Comparison of ENCODE assay signal across 17 cellular contexts in the genomic region with DNA sequence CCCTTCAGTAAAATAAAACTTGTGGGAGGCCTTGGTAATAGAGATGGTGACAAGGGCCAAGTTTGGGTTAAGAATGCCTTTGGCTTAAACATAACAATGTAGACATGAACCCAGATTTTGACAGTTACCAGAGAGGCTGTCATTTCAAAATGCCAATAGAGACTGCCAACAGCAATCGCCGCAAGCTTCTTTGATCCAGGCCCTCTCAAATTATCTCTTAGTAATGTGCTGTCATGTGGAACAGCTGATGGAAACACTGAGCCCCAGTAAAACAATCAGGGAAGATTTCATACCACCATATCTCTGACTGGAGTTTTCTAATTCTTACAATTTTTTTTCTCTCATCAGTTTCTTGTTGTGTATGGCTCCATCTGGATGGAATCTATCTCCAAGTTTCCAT.
DNase-seq lines count a peak whose midpoint lies in the region; ATAC-seq and TF ChIP-seq lines count a peak whose summit lies in the region.
"Had no signal": no experiment of that assay in that cellular context is flagged by ENCODE, and none has a peak within 500 bp of the region (broad histone marks: within the 10 kb centered on the region; RNA-seq: fewer than 3 reads in every experiment).

No MANE protein-coding gene starts in this region.

- H3K4me3 Mint-ChIP-seq in activated CD4-positive, alpha-beta memory T cell treated with anti-CD3 and anti-CD28 coated beads for 36 hours: no peak overlapping the region
- H3K4me3 Mint-ChIP-seq: CD4-positive, CD25-positive, alpha-beta regulatory T cell; HFFc6 had no signal

- dilution Hi-C loops in mammary epithelial cell (cut with HindIII; ENCODE audit: low sequenced_read_pairs): no loop called here

- H3K27ac ChIP-seq in right atrium auricular region (no peak overlapping the region), mammary epithelial cell (ENCODE audit: insufficient read depth, low read depth, low read length) (no peak overlapping the region)
- H3K27ac ChIP-seq: BLaER1 treated with 17β-estradiol and CSF1 and Interleukin-3, amounts not matched to agents 10 nM and 100 nM had no signal

- H3K36me3 Mint-ChIP-seq in activated CD4-positive, alpha-beta memory T cell treated with anti-CD3 and anti-CD28 coated beads for 36 hours: no peaks in the 10 kb centered on the region
- H3K36me3 Mint-ChIP-seq: CD4-positive, CD25-positive, alpha-beta regulatory T cell had no signal

- no peaks in the 10 kb centered on the region for H3K4me1 Mint-ChIP-seq in activated CD4-positive, alpha-beta memory T cell treated with anti-CD3 and anti-CD28 coated beads for 36 hours (ENCODE audit: low read depth)
- H3K4me1 Mint-ChIP-seq: CD4-positive, CD25-positive, alpha-beta regulatory T cell had no signal

- H3K4me3 ChIP-seq in right atrium auricular region (no peak overlapping the region), mammary epithelial cell (replicated peaks in 1 of 3; ENCODE audit: insufficient read depth in 1 of 3, low read depth in 2 of 3, low read length in 3 of 3) (no peak overlapping the region)
- H3K4me3 ChIP-seq: BLaER1 treated with 17β-estradiol and CSF1 and Interleukin-3, amounts not matched to agents 10 nM and 100 nM; GM12878; HAP-1 had no signal

- no peaks in the 10 kb centered on the region for H3K9me3 Mint-ChIP-seq in activated CD4-positive, alpha-beta memory T cell treated with anti-CD3 and anti-CD28 coated beads for 36 hours
- H3K9me3 Mint-ChIP-seq: HFFc6 had no signal

- H3K79me2 ChIP-seq in mammary epithelial cell (ENCODE audit: insufficient read depth, low read length): no peaks in the 10 kb centered on the region

- H3K27me3 Mint-ChIP-seq in activated CD4-positive, alpha-beta memory T cell treated with anti-CD3 and anti-CD28 coated beads for 36 hours: peaks cover 2% of the 10 kb centered on the region
- H3K27me3 Mint-ChIP-seq: CD4-positive, CD25-positive, alpha-beta regulatory T cell had no signal

- no peak overlapping the region for H3K9ac ChIP-seq in mammary epithelial cell (ENCODE audit: insufficient read depth, low read length)
- H3K9ac ChIP-seq: BLaER1 treated with 17β-estradiol and CSF1 and Interleukin-3, amounts not matched to agents 10 nM and 100 nM had no signal

- no peak overlapping the region for H3K27ac Mint-ChIP-seq in activated CD4-positive, alpha-beta memory T cell treated with anti-CD3 and anti-CD28 coated beads for 36 hours
- H3K27ac Mint-ChIP-seq: CD4-positive, CD25-positive, alpha-beta regulatory T cell; HFFc6 had no signal

- no peak overlapping the region for H2AFZ ChIP-seq in mammary epithelial cell (ENCODE audit: low read depth, low read length)

- H3K4me1 ChIP-seq in right atrium auricular region (no peaks in the 10 kb centered on the region), mammary epithelial cell (ENCODE audit: insufficient read depth, low read length) (no peaks in the 10 kb centered on the region)
- H3K4me1 ChIP-seq: HAP-1 had no signal

- H3K4me2 ChIP-seq in mammary epithelial cell (ENCODE audit: insufficient read depth, low read depth, low read length): no peak overlapping the region
- H3K4me2 ChIP-seq: BLaER1 treated with 17β-estradiol and CSF1 and Interleukin-3, amounts not matched to agents 10 nM and 100 nM had no signal

- CTCF ChIA-PET in activated CD4-positive, alpha-beta memory T cell treated with anti-CD3 and anti-CD28 coated beads for 36 hours (lab: Charles Lee): no interaction called here
- CTCF ChIA-PET in mammary epithelial cell (lab: Charles Lee; ENCODE audit: low non-redundant PET): no interaction called here

- WGBS in mammary epithelial cell (ENCODE audit: low coverage, missing lambda C conversion rate): 20% methylated on average over 2 of the region's 2 CpGs

- TF ChIP-seq CTCF in right atrium auricular region (IDR thresholded peaks at IDR 0.05) (no peak), mammary epithelial cell (conservative IDR thresholded peaks at IDR 0.05 in 1 of 2, IDR thresholded peaks at IDR 0.05 in 1 of 2; ENCODE audit: extremely low read depth in 1 of 2, insufficient read depth in 1 of 2, low read depth in 1 of 2, low read length in 2 of 2) (no peak)

- POLR2A ChIA-PET in activated CD4-positive, alpha-beta memory T cell treated with anti-CD3 and anti-CD28 coated beads for 36 hours (lab: Charles Lee): no interaction called here

- BruUV-seq in mammary epithelial cell (replicated peaks; lab: Mats Ljungman, UMichigan): no TSS peak

- in situ Hi-C loops in mammary epithelial cell (cut with MboI; ENCODE audit: low sequenced_read_pairs in 2 of 2): loop anchor here in 1 of 2 donors (25.0 kb wide), 1 partner anchor 1561 kb away; no protein-coding TSS in a partner anchor

- H3K27me3 ChIP-seq in right atrium auricular region: no peaks in the 10 kb centered on the region
- H3K27me3 ChIP-seq in mammary epithelial cell (ENCODE audit: insufficient read depth, low read length): no peaks in the 10 kb centered on the region

- H3K36me3 ChIP-seq in right atrium auricular region: no peaks in the 10 kb centered on the region
- no peaks in the 10 kb centered on the region for H3K36me3 ChIP-seq in mammary epithelial cell (ENCODE audit: insufficient read depth, low read length)
- H3K36me3 ChIP-seq: BLaER1 treated with 17β-estradiol and CSF1 and Interleukin-3, amounts not matched to agents 10 nM and 100 nM; HAP-1 had no signal

- intact Hi-C loops in Right ventricle myocardium inferior (cut with DNase I) (loop anchor here (10.0 kb wide), 1 partner anchor 146 kb away; no protein-coding TSS in a partner anchor), left cardiac atrium (cut with DNase I) (no loop called here), mammary epithelial cell (cut with micrococcal nuclease) (no loop called here)
- intact Hi-C loops in activated CD4-positive, alpha-beta memory T cell treated with anti-CD3 and anti-CD28 coated beads for 36 hours (cut with micrococcal nuclease): loop anchor here (10.0 kb wide), 3 partner anchors 334 to 824 kb away; a partner anchor contains a TSS

- ATAC-seq in Right ventricle myocardium inferior: peak; percentile 81
- ATAC-seq in left cardiac atrium: peak; percentile 26 to 90
- ATAC-seq: GM12878 had no signal

- no peak for DNase-seq in Right ventricle myocardium inferior (ENCODE audit: missing footprints)
- no peak for DNase-seq in right atrium auricular region (ENCODE audit: low spot score)
- DNase-seq in fibroblast of peridontal ligament (ENCODE audit: extremely low read depth): peak; percentile 5
- no peak for DNase-seq in left cardiac atrium
- peak; percentile 45 for DNase-seq in retina
- DNase-seq in activated CD4-positive, alpha-beta memory T cell treated with anti-CD3 and anti-CD28 coated beads for 36 hours: no peak
- DNase-seq in mammary epithelial cell: no peak
- no peak for DNase-seq in NCI-H345 treated with DMSO at 0.1 percent for 48 hours (lab: John Stamatoyannopoulos, UW; ENCODE audit: unreplicated experiment)
- DNase-seq: 8988T; AML-193; Calu3; CD4-positive, CD25-positive, alpha-beta regulatory T cell; DMS 273 treated with DMSO at 0.1 percent for 48 hours; HFFc6 had no signal

- no peaks in the 10 kb centered on the region for H4K20me1 ChIP-seq in mammary epithelial cell (ENCODE audit: insufficient read depth, low read length)
- H4K20me1 ChIP-seq: BLaER1 treated with 17β-estradiol and CSF1 and Interleukin-3, amounts not matched to agents 10 nM and 100 nM had no signal

- no peaks in the 10 kb centered on the region for H3K9me3 ChIP-seq in right atrium auricular region
- H3K9me3 ChIP-seq in mammary epithelial cell (replicated peaks; ENCODE audit: insufficient read depth, low read length): no peaks in the 10 kb centered on the region
- H3K9me3 ChIP-seq: BLaER1 treated with 17β-estradiol and CSF1 and Interleukin-3, amounts not matched to agents 10 nM and 100 nM; HAP-1 had no signal

Comparison
In these comparisons a context has a peak if more than half of its experiments do, and no peak if none do; other contexts are left out.
1. intact Hi-C loops: an anchor here in Right ventricle myocardium inferior (10.0 kb wide) and activated CD4-positive, alpha-beta memory T cell treated with anti-CD3 and anti-CD28 coated beads for 36 hours (10.0 kb wide); none called in left cardiac atrium and mammary epithelial cell.
2. DNase-seq: peak in fibroblast of peridontal ligament (single experiment) and retina (single experiment); none in Right ventricle myocardium inferior (single experiment), right atrium auricular region (single experiment), left cardiac atrium (single experiment), activated CD4-positive, alpha-beta memory T cell treated with anti-CD3 and anti-CD28 coated beads for 36 hours (single experiment), mammary epithelial cell (single experiment) and NCI-H345 treated with DMSO at 0.1 percent for 48 hours (single experiment).